In genomic region chr1:7785108-7785507, GRCh38 we compare ENCODE assay signal across 9 cellular contexts. TPM values are rescaled to one million over a fixed set of nuclear protein-coding genes. Genes with fewer than 3 reads are reported as not detected.
DNase-seq lines count a peak whose midpoint lies in the region; ATAC-seq and TF ChIP-seq lines count a peak whose summit lies in the region.
"Had no signal": no experiment of that assay in that cellular context is flagged by ENCODE, and none has a peak within 500 bp of the region (broad histone marks: within the 10 kb centered on the region; RNA-seq: fewer than 3 reads in every experiment).

No MANE protein-coding gene starts in this region.

- H2BK15ac ChIP-seq in mesendoderm (replicated peaks; ENCODE audit: low read depth), result no peak overlapping the region

- intact Hi-C loops in left ventricle myocardium superior (cut with micrococcal nuclease), result no loop called here
- intact Hi-C loops in mammary epithelial cell (cut with micrococcal nuclease), result no loop called here
- intact Hi-C loops in posterior cingulate gyrus (cut with DNase I), result loop anchor here (10.0 kb wide), 2 partner anchors 120 to 180 kb away; partner anchors contain the start of gene PARK7

- H3K4me3 ChIP-seq in right atrium auricular region, result peak overlapping the region; percentile 70 to 74
- peak overlapping the region; percentile 41 to 53 (median 43) for H3K4me3 ChIP-seq in mammary epithelial cell (replicated peaks in 1 of 3; ENCODE audit: insufficient read depth in 1 of 3, low read depth in 2 of 3, low read length in 3 of 3)
- H3K4me3 ChIP-seq in mesendoderm (ENCODE audit: low read length), result no peak overlapping the region
- H3K4me3 ChIP-seq in urinary bladder (ENCODE audit: low read depth, low read length), result peak overlapping the region; percentile 68

- H4K5ac ChIP-seq in mesendoderm (ENCODE audit: low read length), result no peak overlapping the region

- H2BK5ac ChIP-seq in mesendoderm (ENCODE audit: low read length), result no peak overlapping the region

- no peak overlapping the region for H2AK5ac ChIP-seq in mesendoderm (ENCODE audit: low read length)

- H3K4ac ChIP-seq in mesendoderm (ENCODE audit: low read depth, low read length), result no peak overlapping the region

- H3K9ac ChIP-seq in mammary epithelial cell (ENCODE audit: insufficient read depth, low read length) (no peak overlapping the region), mesendoderm (ENCODE audit: low read length) (no peak overlapping the region)

- ATAC-seq in left ventricle myocardium superior, result no peak
- ATAC-seq in HG02642 (IDR thresholded peaks at IDR 0.05; ENCODE audit: poor library complexity, unreplicated experiment), result no peak

- no peaks in the 10 kb centered on the region for H3K27me3 ChIP-seq in right atrium auricular region
- H3K27me3 ChIP-seq in mammary epithelial cell (ENCODE audit: insufficient read depth, low read length), result no peaks in the 10 kb centered on the region
- H3K27me3 ChIP-seq in mesendoderm (ENCODE audit: insufficient read depth, low read length, poor library complexity), result peaks cover 3% of the 10 kb centered on the region

- CTCF ChIA-PET in mammary epithelial cell (lab: Charles Lee; ENCODE audit: low non-redundant PET), result no interaction called here

- no peaks in the 10 kb centered on the region for H3K79me1 ChIP-seq in mesendoderm (ENCODE audit: low read length)

- dilution Hi-C loops in mammary epithelial cell (cut with HindIII; ENCODE audit: low sequenced_read_pairs), result no loop called here

- WGBS in mammary epithelial cell (ENCODE audit: low coverage, missing lambda C conversion rate), result 64% methylated on average over 6 of the region's 7 CpGs
- no CpG with 5 or more reads among the region's 7 CpGs for WGBS in mesendoderm (ENCODE audit: extremely low coverage, insufficient coverage, low lambda C conversion rate)
- 88% methylated on average over 7 of the region's 7 CpGs for WGBS in urinary bladder

- H3K56ac ChIP-seq in mesendoderm (ENCODE audit: low read length), result no peak overlapping the region

- no peaks in the 10 kb centered on the region for H4K20me1 ChIP-seq in mammary epithelial cell (ENCODE audit: insufficient read depth, low read length)

- BruUV-seq in mammary epithelial cell (replicated peaks; lab: Mats Ljungman, UMichigan), result no TSS peak

- in situ Hi-C loops in mammary epithelial cell (cut with MboI; ENCODE audit: low sequenced_read_pairs in 2 of 2), result no loop called here

- H3K79me2 ChIP-seq in mammary epithelial cell (ENCODE audit: insufficient read depth, low read length) (no peaks in the 10 kb centered on the region), mesendoderm (ENCODE audit: control insufficient read depth, insufficient read depth, low read length) (no peaks in the 10 kb centered on the region)

- no peak overlapping the region for H4K8ac ChIP-seq in mesendoderm (ENCODE audit: low read depth, low read length)

- no peaks in the 10 kb centered on the region for H3K9me3 ChIP-seq in right atrium auricular region
- peaks cover under 1% of the 10 kb centered on the region for H3K9me3 ChIP-seq in mammary epithelial cell (replicated peaks; ENCODE audit: insufficient read depth, low read length)

- DNase-seq in right atrium auricular region (ENCODE audit: low spot score), result no peak
- DNase-seq in left ventricle myocardium superior, result no peak
- DNase-seq in mammary epithelial cell, result no peak
- DNase-seq in mesendoderm, result peak; percentile 36
- DNase-seq in posterior cingulate gyrus, result no peak
- no peak for DNase-seq in midbrain (lab: John Stamatoyannopoulos, UW)
- DNase-seq: DND-41 had no signal

- peaks cover 0 to 34% of the 10 kb centered on the region in 2 donors for H3K4me1 ChIP-seq in right atrium auricular region
- peaks cover 13% of the 10 kb centered on the region for H3K4me1 ChIP-seq in mammary epithelial cell (ENCODE audit: insufficient read depth, low read length)
- no peaks in the 10 kb centered on the region for H3K4me1 ChIP-seq in mesendoderm (ENCODE audit: control insufficient read depth, low read depth, low read length)
- peaks cover 3% of the 10 kb centered on the region for H3K4me1 ChIP-seq in urinary bladder (ENCODE audit: insufficient read depth)

- no peak overlapping the region for H2BK120ac ChIP-seq in mesendoderm (ENCODE audit: low read depth, low read length)

- H3K27ac ChIP-seq in right atrium auricular region, result peak overlapping the region; percentile 97 to 98
- no peak overlapping the region for H3K27ac ChIP-seq in mammary epithelial cell (ENCODE audit: insufficient read depth, low read depth, low read length)
- no peak overlapping the region for H3K27ac ChIP-seq in mesendoderm (ENCODE audit: low read depth, low read length)
- H3K27ac ChIP-seq in urinary bladder (ENCODE audit: low read depth), result no peak overlapping the region

- no peak overlapping the region for H3K18ac ChIP-seq in mesendoderm (ENCODE audit: low read length)

- peak overlapping the region; percentile 88 for H3K4me2 ChIP-seq in mammary epithelial cell (ENCODE audit: insufficient read depth, low read depth, low read length)
- no peak overlapping the region for H3K4me2 ChIP-seq in mesendoderm (ENCODE audit: low read length)

- H3K36me3 ChIP-seq in right atrium auricular region (peaks cover 24% of the 10 kb centered on the region), mammary epithelial cell (ENCODE audit: insufficient read depth, low read length) (peaks cover 8% of the 10 kb centered on the region), mesendoderm (ENCODE audit: control insufficient read depth, insufficient read depth, low read length) (no peaks in the 10 kb centered on the region), urinary bladder (ENCODE audit: insufficient read depth) (peaks cover 6% of the 10 kb centered on the region)

- no peak overlapping the region for H3K23ac ChIP-seq in mesendoderm (ENCODE audit: low read length)

- TF ChIP-seq CTCF in right atrium auricular region (IDR thresholded peaks at IDR 0.05) (no peak), mammary epithelial cell (conservative IDR thresholded peaks at IDR 0.05 in 1 of 2, IDR thresholded peaks at IDR 0.05 in 1 of 2; ENCODE audit: extremely low read depth in 1 of 2, insufficient read depth in 1 of 2, low read depth in 1 of 2, low read length in 2 of 2) (no peak)

- peak overlapping the region; percentile 74 for H2AFZ ChIP-seq in mammary epithelial cell (ENCODE audit: low read depth, low read length)

RNA-seq across cellular contexts. Expression of gene PER3, which starts 1.0 kb away (rescaled TPM):
- total RNA-seq in right atrium auricular region (10 to 100 TPM; 11.7 to 17.8 TPM), left ventricle myocardium superior (20.4 TPM), mammary epithelial cell (1 to 10 TPM; 3.7 to 6.4 TPM), urinary bladder (16.2 TPM)
- polyA plus RNA-seq in mammary epithelial cell (5.1 TPM), urinary bladder (19.2 TPM)
- polyA minus RNA-seq in mammary epithelial cell, result 3.6 TPM
- 2.6 TPM for polyA plus RNA-seq in mesendoderm (2013, experiment 1 of 2)
- polyA plus RNA-seq in mesendoderm (2013, experiment 2 of 2), result 2.6 TPM

RNA-seq across cellular contexts. Expression of gene VAMP3, which starts 14.0 kb away (rescaled TPM):
- 10 to 100 TPM; 84.3 to 97.9 TPM for total RNA-seq in right atrium auricular region
- 64.7 TPM for total RNA-seq in left ventricle myocardium superior
- 100 to 1,000 TPM; 110 to 115 TPM for total RNA-seq in mammary epithelial cell
- 96.6 TPM for polyA plus RNA-seq in mammary epithelial cell
- polyA minus RNA-seq in mammary epithelial cell, result 188 TPM
- 44.8 TPM for polyA plus RNA-seq in mesendoderm (2013, experiment 1 of 2)
- 44.3 TPM for polyA plus RNA-seq in mesendoderm (2013, experiment 2 of 2)
- 104 TPM for total RNA-seq in urinary bladder
- 92.4 TPM for polyA plus RNA-seq in urinary bladder

Comparison
In these comparisons a context has a peak if more than half of its experiments do, and no peak if none do; other contexts are left out.
1. H3K27ac ChIP-seq: peak in right atrium auricular region (2 of 2); none in mammary epithelial cell (single experiment), mesendoderm (single experiment) and urinary bladder (single experiment).